20 cellular contexts compared by ENCODE assay signal in genomic region chr11:34394771-34395300, GRCh38. TPM values are rescaled to one million over a fixed set of nuclear protein-coding genes. Genes with fewer than 3 reads are reported as not detected.
A peak's percentile ranks its signal among the peaks of the same experiment; 100 is the strongest.
DNase-seq lines count a peak whose midpoint lies in the region; ATAC-seq and TF ChIP-seq lines count a peak whose summit lies in the region.
"Had no signal": no experiment of that assay in that cellular context is flagged by ENCODE, and none has a peak within 500 bp of the region (broad histone marks: within the 10 kb centered on the region; RNA-seq: fewer than 3 reads in every experiment).

No MANE protein-coding gene starts in this region.

- no peak overlapping the region for H3K56ac ChIP-seq in mesendoderm (ENCODE audit: low read length)

- H3K4me1 ChIP-seq in A673 (ENCODE audit: insufficient read depth, low read length, poor library complexity, severe bottlenecking), result peaks cover 33% of the 10 kb centered on the region
- peaks cover 30% of the 10 kb centered on the region for H3K4me1 ChIP-seq in PC-3 (ENCODE audit: insufficient read depth, low read length)
- no peaks in the 10 kb centered on the region for H3K4me1 ChIP-seq in mesendoderm (ENCODE audit: control insufficient read depth, low read depth, low read length)
- H3K4me1 ChIP-seq: BE2C had no signal

- H3K4me3 ChIP-seq in A673 (ENCODE audit: low read depth, low read length, poor library complexity, severe bottlenecking), result no peak overlapping the region
- H3K4me3 ChIP-seq in PC-3 (ENCODE audit: low read length), result no peak overlapping the region
- no peak overlapping the region for H3K4me3 ChIP-seq in mesendoderm (ENCODE audit: low read length)

- H4K5ac ChIP-seq in mesendoderm (ENCODE audit: low read length), result no peak overlapping the region

- no peaks in the 10 kb centered on the region for H3F3A ChIP-seq in PC-3 (ENCODE audit: low read length, unreplicated experiment)

- H2BK15ac ChIP-seq in mesendoderm (replicated peaks; ENCODE audit: low read depth), result no peak overlapping the region

- H3K79me1 ChIP-seq in mesendoderm (ENCODE audit: low read length), result no peaks in the 10 kb centered on the region

- no peak overlapping the region for H2BK120ac ChIP-seq in mesendoderm (ENCODE audit: low read depth, low read length)

- H3K23ac ChIP-seq in mesendoderm (ENCODE audit: low read length), result no peak overlapping the region

- no peak overlapping the region for H2BK5ac ChIP-seq in mesendoderm (ENCODE audit: low read length)

- no peak overlapping the region for H3K4ac ChIP-seq in mesendoderm (ENCODE audit: low read depth, low read length)

- intact Hi-C loops in A673 (cut with micrococcal nuclease; ENCODE audit: unreplicated experiment), result no loop called here
- intact Hi-C loops in PC-3 (cut with micrococcal nuclease), result no loop called here

- H4K20me1 ChIP-seq in PC-3 (ENCODE audit: low read length), result no peaks in the 10 kb centered on the region

- H3K9ac ChIP-seq in PC-3 (ENCODE audit: low read length) (no peak overlapping the region), mesendoderm (ENCODE audit: low read length) (no peak overlapping the region)

- CTCF ChIA-PET in A673 (lab: Charles Lee) (interaction anchor here (1.0 kb wide), 1 partner anchor 34 kb away, joined by 3 read pairs; no protein-coding TSS in a partner anchor), PC-3 (lab: Charles Lee) (no interaction called here)

- no peak overlapping the region for H3K4me2 ChIP-seq in PC-3 (ENCODE audit: low read length)
- H3K4me2 ChIP-seq in mesendoderm (ENCODE audit: low read length), result no peak overlapping the region

- TF ChIP-seq CTCF in A673 (conservative IDR thresholded peaks at IDR 0.05; ENCODE audit: low read depth, low read length) (no peak), PC-3 (conservative IDR thresholded peaks at IDR 0.05; ENCODE audit: low read depth, low read length) (no peak)

- H3K18ac ChIP-seq in mesendoderm (ENCODE audit: low read length), result peak overlapping the region; percentile 75

- no peaks in the 10 kb centered on the region for H3K36me3 ChIP-seq in A673 (ENCODE audit: insufficient read depth, low read length, poor library complexity, severe bottlenecking)
- H3K36me3 ChIP-seq in PC-3 (ENCODE audit: low read depth, low read length), result no peaks in the 10 kb centered on the region
- H3K36me3 ChIP-seq in mesendoderm (ENCODE audit: control insufficient read depth, insufficient read depth, low read length), result no peaks in the 10 kb centered on the region
- H3K36me3 ChIP-seq: BE2C had no signal

- H3K27ac ChIP-seq in A673 (ENCODE audit: low read depth, low read length, poor library complexity, severe bottlenecking) (peak overlapping the region; percentile 43), PC-3 (ENCODE audit: low read length) (no peak overlapping the region; the same call in 1 of the 2 replicates), mesendoderm (ENCODE audit: low read depth, low read length) (peak overlapping the region; percentile 72)
- H3K27ac ChIP-seq: HL-60 had no signal

- no peak overlapping the region for H2AK5ac ChIP-seq in mesendoderm (ENCODE audit: low read length)

- BruUV-seq in A673 (replicated peaks; lab: Mats Ljungman, UMichigan) (no TSS peak), PC-3 (replicated peaks; lab: Mats Ljungman, UMichigan) (no TSS peak)

- H2AFZ ChIP-seq in PC-3 (ENCODE audit: low read length), result peak overlapping the region; percentile 45

- no CpG with 5 or more reads among the region's 6 CpGs for WGBS in mesendoderm (ENCODE audit: extremely low coverage, insufficient coverage, low lambda C conversion rate)

- POLR2A ChIA-PET in A673 (lab: Charles Lee; ENCODE audit: low non-redundant PET) (interaction anchor here (0.6 to 0.7 kb wide), 2 partner anchors 82 to 216 kb away, joined by 3 to 8 read pairs; no protein-coding TSS in a partner anchor), PC-3 (lab: Charles Lee; ENCODE audit: unreplicated experiment) (no interaction called here)

- no peak overlapping the region for H4K8ac ChIP-seq in mesendoderm (ENCODE audit: low read depth, low read length)

- no peak for ATAC-seq in PC-3
- no peak for ATAC-seq in HG03460 (IDR thresholded peaks at IDR 0.05; ENCODE audit: unreplicated experiment)

- H3K27me3 ChIP-seq in A673 (replicated peaks; ENCODE audit: insufficient read depth, low read depth, low read length, poor library complexity) (peaks cover 7% of the 10 kb centered on the region), PC-3 (ENCODE audit: low read length) (no peaks in the 10 kb centered on the region), mesendoderm (ENCODE audit: insufficient read depth, low read length, poor library complexity) (no peaks in the 10 kb centered on the region)
- H3K27me3 ChIP-seq: BE2C had no signal

- no peaks in the 10 kb centered on the region for H3K79me2 ChIP-seq in PC-3 (ENCODE audit: low read length)
- no peaks in the 10 kb centered on the region for H3K79me2 ChIP-seq in mesendoderm (ENCODE audit: control insufficient read depth, insufficient read depth, low read length)

- H3K9me3 ChIP-seq in A673 (ENCODE audit: low read depth, low read length, poor library complexity, severe bottlenecking), result peaks cover 23% of the 10 kb centered on the region
- H3K9me3 ChIP-seq in PC-3 (ENCODE audit: low read length), result no peaks in the 10 kb centered on the region
- H3K9me3 ChIP-seq: BE2C had no signal

- H3K9me2 ChIP-seq in PC-3 (replicated peaks; ENCODE audit: low read length), result no peaks in the 10 kb centered on the region

- DNase-seq in A673 (ENCODE audit: low spot score) (peak; percentile 72), PC-3 (no peak), ecto neural progenitor cell (ENCODE audit: low spot score) (peak; percentile 45), mesendoderm (peak; percentile 16), NCI-H128 (lab: John Stamatoyannopoulos, UW; ENCODE audit: unreplicated experiment) (no peak), NCI-H187 treated with DMSO at 0.1 percent for 48 hours (lab: John Stamatoyannopoulos, UW) (no peak)
- DNase-seq: BE2C, EL, HCEC 1CT, KG1, NCI-H1105 treated with DMSO at 0.1 percent for 48 hours, NCI-H1694, NCI-H2081 treated with DMSO at 0.1 percent for 48 hours, NCI-H2171 treated with DMSO at 0.1 percent for 48 hours, NCI-H524 treated with DMSO at 0.1 percent for 48 hours, OCI-M1, SHP77 treated with DMSO at 0.1 percent for 48 hours, T-helper 1 cell had no signal

RNA-seq across cellular contexts. Expression of gene ABTB2, which starts 37.0 kb away (rescaled TPM):
- total RNA-seq in A673 (2021) (40.7 and 46.3 TPM in 2 replicates), PC-3 (2014; rRNA removed) (5.2 and 10.0 TPM in 2 replicates)
- polyA plus RNA-seq in mesendoderm (2013, experiment 1 of 2), result 2.6 TPM
- 2.5 TPM for polyA plus RNA-seq in mesendoderm (2013, experiment 2 of 2)

RNA-seq across cellular contexts. Expression of gene CAT, which starts 43.9 kb away (rescaled TPM):
- total RNA-seq in A673 (2021), result 26.6 and 38.3 TPM in 2 replicates
- total RNA-seq in PC-3 (2014; rRNA removed), result 46.6 and 50.5 TPM in 2 replicates
- polyA plus RNA-seq in mesendoderm (2013, experiment 1 of 2), result 4.3 TPM
- 4.5 TPM for polyA plus RNA-seq in mesendoderm (2013, experiment 2 of 2)

Comparison
In these comparisons a context has a peak if more than half of its experiments do, and no peak if none do; other contexts are left out.
1. DNase-seq: peak in A673 (single experiment), ecto neural progenitor cell (single experiment) and mesendoderm (single experiment); none in PC-3 (single experiment), NCI-H128 (single experiment) and NCI-H187 treated with DMSO at 0.1 percent for 48 hours (single experiment).